1 cellular context compared by ENCODE assay signal in the genomic region with DNA sequence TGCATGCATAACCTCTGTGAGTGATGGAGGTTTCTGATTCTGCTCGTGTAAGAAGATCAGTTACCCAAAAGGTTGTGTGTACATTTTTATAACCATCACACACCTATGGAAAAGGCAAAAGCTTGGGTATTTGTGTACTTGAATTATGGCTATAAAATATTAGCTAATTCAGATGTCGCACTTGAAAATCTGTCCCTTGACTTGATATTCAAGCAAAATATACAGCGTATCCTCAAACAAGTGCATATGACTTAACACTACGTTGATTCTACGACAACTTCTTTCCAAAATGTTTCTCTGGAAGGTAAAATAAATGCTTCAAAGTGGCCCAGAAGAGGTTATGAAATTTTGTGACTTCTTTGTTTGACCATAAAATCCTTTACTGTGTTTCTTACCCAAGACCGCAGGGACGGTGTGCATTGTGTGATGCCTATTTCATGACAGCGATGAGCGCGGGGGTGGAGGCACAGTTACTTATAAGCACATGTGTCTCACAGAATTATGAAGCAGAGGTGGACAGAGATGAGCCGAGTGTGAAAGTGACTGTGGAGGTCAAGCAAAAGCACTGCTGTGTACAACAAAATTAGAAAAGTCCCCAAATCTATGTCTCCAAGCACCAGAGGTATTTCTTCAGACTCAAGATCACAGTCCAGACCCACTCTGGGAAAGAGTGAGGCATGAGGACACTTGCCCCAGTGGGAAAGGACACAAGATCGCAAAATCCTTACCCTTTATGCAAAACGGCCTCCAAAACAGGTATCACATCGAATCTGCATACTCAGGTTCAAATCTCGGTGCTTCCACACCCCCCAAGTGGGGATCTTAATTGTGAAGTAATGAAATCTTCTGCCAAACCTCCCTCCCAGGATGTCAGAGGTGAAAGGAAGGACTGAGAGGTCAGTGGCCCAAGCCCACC.
A peak's percentile ranks its signal among the peaks of the same experiment; 100 is the strongest.
TF ChIP-seq lines count a peak whose summit lies in the region.

No MANE protein-coding gene starts in this region.

TF ChIP-seq in GM23338, 12 proteins besides CTCF, POLR2A, EP300 and RAD21 (continued from another document):
- TF ChIP-seq, protein P1, sequence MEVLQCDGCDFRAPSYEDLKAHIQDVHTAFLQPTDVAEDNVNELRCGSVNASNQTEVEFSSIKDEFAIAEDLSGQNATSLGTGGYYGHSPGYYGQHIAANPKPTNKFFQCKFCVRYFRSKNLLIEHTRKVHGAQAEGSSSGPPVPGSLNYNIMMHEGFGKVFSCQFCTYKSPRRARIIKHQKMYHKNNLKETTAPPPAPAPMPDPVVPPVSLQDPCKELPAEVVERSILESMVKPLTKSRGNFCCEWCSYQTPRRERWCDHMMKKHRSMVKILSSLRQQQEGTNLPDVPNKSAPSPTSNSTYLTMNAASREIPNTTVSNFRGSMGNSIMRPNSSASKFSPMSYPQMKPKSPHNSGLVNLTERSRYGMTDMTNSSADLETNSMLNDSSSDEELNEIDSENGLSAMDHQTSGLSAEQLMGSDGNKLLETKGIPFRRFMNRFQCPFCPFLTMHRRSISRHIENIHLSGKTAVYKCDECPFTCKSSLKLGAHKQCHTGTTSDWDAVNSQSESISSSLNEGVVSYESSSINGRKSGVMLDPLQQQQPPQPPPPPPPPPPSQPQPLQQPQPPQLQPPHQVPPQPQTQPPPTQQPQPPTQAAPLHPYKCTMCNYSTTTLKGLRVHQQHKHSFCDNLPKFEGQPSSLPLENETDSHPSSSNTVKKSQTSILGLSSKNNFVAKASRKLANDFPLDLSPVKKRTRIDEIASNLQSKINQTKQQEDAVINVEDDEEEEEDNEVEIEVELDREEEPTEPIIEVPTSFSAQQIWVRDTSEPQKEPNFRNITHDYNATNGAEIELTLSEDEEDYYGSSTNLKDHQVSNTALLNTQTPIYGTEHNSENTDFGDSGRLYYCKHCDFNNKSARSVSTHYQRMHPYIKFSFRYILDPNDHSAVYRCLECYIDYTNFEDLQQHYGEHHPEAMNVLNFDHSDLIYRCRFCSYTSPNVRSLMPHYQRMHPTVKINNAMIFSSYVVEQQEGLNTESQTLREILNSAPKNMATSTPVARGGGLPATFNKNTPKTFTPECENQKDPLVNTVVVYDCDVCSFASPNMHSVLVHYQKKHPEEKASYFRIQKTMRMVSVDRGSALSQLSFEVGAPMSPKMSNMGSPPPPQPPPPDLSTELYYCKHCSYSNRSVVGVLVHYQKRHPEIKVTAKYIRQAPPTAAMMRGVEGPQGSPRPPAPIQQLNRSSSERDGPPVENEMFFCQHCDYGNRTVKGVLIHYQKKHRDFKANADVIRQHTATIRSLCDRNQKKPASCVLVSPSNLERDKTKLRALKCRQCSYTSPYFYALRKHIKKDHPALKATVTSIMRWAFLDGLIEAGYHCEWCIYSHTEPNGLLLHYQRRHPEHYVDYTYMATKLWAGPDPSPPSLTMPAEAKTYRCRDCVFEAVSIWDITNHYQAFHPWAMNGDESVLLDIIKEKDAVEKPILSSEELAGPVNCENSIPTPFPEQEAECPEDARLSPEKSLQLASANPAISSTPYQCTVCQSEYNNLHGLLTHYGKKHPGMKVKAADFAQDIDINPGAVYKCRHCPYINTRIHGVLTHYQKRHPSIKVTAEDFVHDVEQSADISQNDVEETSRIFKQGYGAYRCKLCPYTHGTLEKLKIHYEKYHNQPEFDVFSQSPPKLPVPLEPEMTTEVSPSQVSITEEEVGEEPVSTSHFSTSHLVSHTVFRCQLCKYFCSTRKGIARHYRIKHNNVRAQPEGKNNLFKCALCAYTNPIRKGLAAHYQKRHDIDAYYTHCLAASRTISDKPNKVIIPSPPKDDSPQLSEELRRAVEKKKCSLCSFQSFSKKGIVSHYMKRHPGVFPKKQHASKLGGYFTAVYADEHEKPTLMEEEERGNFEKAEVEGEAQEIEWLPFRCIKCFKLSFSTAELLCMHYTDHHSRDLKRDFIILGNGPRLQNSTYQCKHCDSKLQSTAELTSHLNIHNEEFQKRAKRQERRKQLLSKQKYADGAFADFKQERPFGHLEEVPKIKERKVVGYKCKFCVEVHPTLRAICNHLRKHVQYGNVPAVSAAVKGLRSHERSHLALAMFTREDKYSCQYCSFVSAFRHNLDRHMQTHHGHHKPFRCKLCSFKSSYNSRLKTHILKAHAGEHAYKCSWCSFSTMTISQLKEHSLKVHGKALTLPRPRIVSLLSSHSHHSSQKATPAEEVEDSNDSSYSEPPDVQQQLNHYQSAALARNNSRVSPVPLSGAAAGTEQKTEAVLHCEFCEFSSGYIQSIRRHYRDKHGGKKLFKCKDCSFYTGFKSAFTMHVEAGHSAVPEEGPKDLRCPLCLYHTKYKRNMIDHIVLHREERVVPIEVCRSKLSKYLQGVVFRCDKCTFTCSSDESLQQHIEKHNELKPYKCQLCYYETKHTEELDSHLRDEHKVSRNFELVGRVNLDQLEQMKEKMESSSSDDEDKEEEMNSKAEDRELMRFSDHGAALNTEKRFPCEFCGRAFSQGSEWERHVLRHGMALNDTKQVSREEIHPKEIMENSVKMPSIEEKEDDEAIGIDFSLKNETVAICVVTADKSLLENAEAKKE (CRISPR knock-in tag; IDR thresholded peaks at IDR 0.05): no peak
- no peak for TF ChIP-seq CREB1 (CRISPR knock-in tag; IDR thresholded peaks at IDR 0.05; ENCODE audit: low read depth)
- peak; percentile 88 for TF ChIP-seq EZH2 (IDR thresholded peaks at IDR 0.05; ENCODE audit: low read depth, unreplicated experiment)
